1 cellular context compared by ENCODE assay signal in the genomic region with DNA sequence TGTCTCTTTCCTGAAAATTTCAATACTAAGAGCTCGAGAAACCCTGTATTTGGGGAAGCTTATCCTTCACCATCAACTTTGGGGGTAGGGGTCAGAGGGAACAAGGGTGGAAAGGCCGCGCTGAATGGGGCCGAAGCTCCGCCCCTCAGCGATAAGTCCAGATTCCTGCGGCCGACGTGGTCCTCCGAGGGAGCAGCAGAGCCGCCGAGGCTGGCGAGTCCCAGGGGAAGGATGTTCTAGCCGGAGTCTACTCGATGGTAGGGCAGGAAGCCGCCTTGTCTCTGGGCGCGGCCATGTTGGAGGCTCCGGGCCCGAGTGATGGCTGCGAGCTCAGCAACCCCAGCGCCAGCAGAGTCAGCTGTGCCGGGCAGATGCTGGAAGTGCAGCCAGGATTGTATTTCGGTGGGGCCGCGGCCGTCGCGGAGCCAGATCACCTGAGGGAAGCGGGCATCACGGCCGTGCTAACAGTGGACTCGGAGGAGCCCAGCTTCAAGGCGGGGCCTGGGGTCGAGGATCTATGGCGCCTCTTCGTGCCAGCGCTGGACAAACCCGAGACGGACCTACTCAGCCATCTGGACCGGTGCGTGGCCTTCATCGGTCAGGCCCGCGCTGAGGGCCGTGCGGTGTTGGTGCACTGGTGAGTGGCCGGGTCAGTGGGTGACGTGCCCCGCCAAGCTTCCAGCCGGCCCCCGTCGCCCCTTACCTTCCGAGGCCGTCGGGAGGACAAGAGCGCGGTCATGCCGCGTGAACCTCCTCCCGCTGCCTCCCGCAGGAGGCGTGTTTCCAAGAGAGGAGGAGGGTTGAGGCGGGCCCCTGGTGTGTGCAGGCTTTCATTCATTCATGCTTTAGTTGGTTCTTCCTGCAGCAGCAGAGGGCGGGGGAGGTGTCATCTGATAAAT.
TF ChIP-seq lines count a peak whose summit lies in the region.

A gene with protein sequence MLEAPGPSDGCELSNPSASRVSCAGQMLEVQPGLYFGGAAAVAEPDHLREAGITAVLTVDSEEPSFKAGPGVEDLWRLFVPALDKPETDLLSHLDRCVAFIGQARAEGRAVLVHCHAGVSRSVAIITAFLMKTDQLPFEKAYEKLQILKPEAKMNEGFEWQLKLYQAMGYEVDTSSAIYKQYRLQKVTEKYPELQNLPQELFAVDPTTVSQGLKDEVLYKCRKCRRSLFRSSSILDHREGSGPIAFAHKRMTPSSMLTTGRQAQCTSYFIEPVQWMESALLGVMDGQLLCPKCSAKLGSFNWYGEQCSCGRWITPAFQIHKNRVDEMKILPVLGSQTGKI (plus strand): TSS at position 278 of the 899 bp plus-strand sequence. CDS start 16 bp downstream, at position 294.

TF ChIP-seq in HepG2, 621 proteins besides CTCF, POLR2A, EP300 and RAD21 (continued from another document and continues in another):
- TF ChIP-seq, protein P1, sequence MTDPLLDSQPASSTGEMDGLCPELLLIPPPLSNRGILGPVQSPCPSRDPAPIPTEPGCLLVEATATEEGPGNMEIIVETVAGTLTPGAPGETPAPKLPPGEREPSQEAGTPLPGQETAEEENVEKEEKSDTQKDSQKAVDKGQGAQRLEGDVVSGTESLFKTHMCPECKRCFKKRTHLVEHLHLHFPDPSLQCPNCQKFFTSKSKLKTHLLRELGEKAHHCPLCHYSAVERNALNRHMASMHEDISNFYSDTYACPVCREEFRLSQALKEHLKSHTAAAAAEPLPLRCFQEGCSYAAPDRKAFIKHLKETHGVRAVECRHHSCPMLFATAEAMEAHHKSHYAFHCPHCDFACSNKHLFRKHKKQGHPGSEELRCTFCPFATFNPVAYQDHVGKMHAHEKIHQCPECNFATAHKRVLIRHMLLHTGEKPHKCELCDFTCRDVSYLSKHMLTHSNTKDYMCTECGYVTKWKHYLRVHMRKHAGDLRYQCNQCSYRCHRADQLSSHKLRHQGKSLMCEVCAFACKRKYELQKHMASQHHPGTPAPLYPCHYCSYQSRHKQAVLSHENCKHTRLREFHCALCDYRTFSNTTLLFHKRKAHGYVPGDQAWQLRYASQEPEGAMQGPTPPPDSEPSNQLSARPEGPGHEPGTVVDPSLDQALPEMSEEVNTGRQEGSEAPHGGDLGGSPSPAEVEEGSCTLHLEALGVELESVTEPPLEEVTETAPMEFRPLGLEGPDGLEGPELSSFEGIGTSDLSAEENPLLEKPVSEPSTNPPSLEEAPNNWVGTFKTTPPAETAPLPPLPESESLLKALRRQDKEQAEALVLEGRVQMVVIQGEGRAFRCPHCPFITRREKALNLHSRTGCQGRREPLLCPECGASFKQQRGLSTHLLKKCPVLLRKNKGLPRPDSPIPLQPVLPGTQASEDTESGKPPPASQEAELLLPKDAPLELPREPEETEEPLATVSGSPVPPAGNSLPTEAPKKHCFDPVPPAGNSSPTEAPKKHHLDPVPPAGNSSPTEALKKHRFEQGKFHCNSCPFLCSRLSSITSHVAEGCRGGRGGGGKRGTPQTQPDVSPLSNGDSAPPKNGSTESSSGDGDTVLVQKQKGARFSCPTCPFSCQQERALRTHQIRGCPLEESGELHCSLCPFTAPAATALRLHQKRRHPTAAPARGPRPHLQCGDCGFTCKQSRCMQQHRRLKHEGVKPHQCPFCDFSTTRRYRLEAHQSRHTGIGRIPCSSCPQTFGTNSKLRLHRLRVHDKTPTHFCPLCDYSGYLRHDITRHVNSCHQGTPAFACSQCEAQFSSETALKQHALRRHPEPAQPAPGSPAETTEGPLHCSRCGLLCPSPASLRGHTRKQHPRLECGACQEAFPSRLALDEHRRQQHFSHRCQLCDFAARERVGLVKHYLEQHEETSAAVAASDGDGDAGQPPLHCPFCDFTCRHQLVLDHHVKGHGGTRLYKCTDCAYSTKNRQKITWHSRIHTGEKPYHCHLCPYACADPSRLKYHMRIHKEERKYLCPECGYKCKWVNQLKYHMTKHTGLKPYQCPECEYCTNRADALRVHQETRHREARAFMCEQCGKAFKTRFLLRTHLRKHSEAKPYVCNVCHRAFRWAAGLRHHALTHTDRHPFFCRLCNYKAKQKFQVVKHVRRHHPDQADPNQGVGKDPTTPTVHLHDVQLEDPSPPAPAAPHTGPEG (CRISPR knock-in tag; IDR thresholded peaks at IDR 0.05), result 0 out of 2 replicates have a peak, but pooled peaks have one; percentile 25
- TF ChIP-seq, protein P2, sequence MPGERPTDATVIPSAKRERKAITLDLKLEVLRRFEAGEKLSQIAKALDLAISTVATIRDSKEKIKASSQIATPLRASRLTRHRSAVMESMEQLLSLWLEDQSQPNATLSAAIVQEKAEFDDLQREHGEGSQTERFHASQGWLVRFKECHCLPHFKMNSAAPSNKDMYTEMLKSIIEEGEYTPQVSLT (CRISPR knock-in tag; IDR thresholded peaks at IDR 0.05; ENCODE audit: borderline replicate concordance, low read depth), result no peak
- TF ChIP-seq ZNF234 (CRISPR knock-in tag; conservative IDR thresholded peaks at IDR 0.05), result no peak
- TF ChIP-seq GFI1 (CRISPR knock-in tag; IDR thresholded peaks at IDR 0.05; ENCODE audit: borderline replicate concordance), result peak; percentile 64; the same call in 1 of the 2 replicates
- TF ChIP-seq ZNF230 (CRISPR knock-in tag; IDR thresholded peaks at IDR 0.05), result peak; percentile 72
- peak; percentile 93 for TF ChIP-seq ZNF670 (CRISPR knock-in tag; IDR thresholded peaks at IDR 0.05; ENCODE audit: borderline replicate concordance)
- TF ChIP-seq BHLHE40 (IDR thresholded peaks at IDR 0.05; ENCODE audit: low read length), result no peak
- TF ChIP-seq SOX5 (CRISPR knock-in tag; IDR thresholded peaks at IDR 0.05; ENCODE audit: borderline replicate concordance), result peak; percentile 10; the same call in 1 of the 2 replicates
- no peak; the same call in 1 of the 2 replicates for TF ChIP-seq ZNF616 (CRISPR knock-in tag; IDR thresholded peaks at IDR 0.05; ENCODE audit: low read depth)
- TF ChIP-seq GABPA (IDR thresholded peaks at IDR 0.05; ENCODE audit: low read depth, low read length), result peak; percentile 52
- TF ChIP-seq GABPA (CRISPR knock-in tag; IDR thresholded peaks at IDR 0.05; ENCODE audit: low read depth), result peak; percentile 86
- peak; percentile 82; the same call in 1 of the 2 replicates for TF ChIP-seq SIN3A (IDR thresholded peaks at IDR 0.05; ENCODE audit: borderline replicate concordance, low read depth, low read length)
- no peak for TF ChIP-seq ZNF530 (CRISPR knock-in tag; IDR thresholded peaks at IDR 0.05; ENCODE audit: low read depth)
- no peak for TF ChIP-seq ZNF17 (CRISPR knock-in tag; IDR thresholded peaks at IDR 0.05)
- no peak for TF ChIP-seq SMAD9 (CRISPR knock-in tag; IDR thresholded peaks at IDR 0.05)
- TF ChIP-seq RBM22 (optimal IDR thresholded peaks at IDR 0.05; ENCODE audit: low read length), result no peak
- TF ChIP-seq MTF2 (CRISPR knock-in tag; IDR thresholded peaks at IDR 0.05; ENCODE audit: borderline replicate concordance), result no peak
- TF ChIP-seq YEATS2 (CRISPR knock-in tag; IDR thresholded peaks at IDR 0.05; ENCODE audit: borderline replicate concordance), result peak; percentile 85
- TF ChIP-seq ZNF552 (CRISPR knock-in tag; IDR thresholded peaks at IDR 0.05; ENCODE audit: borderline replicate concordance), result no peak
- TF ChIP-seq ERF (CRISPR knock-in tag; IDR thresholded peaks at IDR 0.05), result peak; percentile 62
- TF ChIP-seq, protein P3, sequence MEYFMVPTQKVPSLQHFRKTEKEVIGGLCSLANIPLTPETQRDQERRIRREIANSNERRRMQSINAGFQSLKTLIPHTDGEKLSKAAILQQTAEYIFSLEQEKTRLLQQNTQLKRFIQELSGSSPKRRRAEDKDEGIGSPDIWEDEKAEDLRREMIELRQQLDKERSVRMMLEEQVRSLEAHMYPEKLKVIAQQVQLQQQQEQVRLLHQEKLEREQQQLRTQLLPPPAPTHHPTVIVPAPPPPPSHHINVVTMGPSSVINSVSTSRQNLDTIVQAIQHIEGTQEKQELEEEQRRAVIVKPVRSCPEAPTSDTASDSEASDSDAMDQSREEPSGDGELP (IDR thresholded peaks at IDR 0.05; ENCODE audit: borderline replicate concordance, low read depth), result peak; percentile 55; the same call in 1 of the 2 replicates
- TF ChIP-seq KLF11 (CRISPR knock-in tag; IDR thresholded peaks at IDR 0.05), result peak; percentile 33
- TF ChIP-seq, protein P4, sequence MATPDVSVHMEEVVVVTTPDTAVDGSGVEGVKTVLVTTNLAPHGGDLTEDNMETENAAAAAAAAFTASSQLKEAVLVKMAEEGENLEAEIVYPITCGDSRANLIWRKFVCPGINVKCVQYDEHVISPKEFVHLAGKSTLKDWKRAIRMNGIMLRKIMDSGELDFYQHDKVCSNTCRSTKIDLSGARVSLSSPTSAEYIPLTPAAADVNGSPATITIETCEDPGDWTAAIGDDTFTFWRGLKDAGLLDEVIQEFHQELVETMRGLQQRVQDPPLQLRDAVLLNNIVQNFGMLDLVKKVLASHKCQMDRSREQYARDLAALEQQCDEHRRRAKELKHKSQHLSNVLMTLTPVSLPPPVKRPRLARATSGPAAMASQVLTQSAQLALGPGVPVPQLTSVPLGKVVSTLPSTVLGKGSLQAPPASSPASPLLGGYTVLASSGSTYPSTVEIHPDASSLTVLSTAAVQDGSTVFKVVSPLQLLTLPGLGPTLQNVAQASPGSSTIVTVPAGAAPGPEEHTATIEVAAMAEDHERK (CRISPR knock-in tag; IDR thresholded peaks at IDR 0.05; ENCODE audit: low read depth), result no peak
- TF ChIP-seq, protein P5, sequence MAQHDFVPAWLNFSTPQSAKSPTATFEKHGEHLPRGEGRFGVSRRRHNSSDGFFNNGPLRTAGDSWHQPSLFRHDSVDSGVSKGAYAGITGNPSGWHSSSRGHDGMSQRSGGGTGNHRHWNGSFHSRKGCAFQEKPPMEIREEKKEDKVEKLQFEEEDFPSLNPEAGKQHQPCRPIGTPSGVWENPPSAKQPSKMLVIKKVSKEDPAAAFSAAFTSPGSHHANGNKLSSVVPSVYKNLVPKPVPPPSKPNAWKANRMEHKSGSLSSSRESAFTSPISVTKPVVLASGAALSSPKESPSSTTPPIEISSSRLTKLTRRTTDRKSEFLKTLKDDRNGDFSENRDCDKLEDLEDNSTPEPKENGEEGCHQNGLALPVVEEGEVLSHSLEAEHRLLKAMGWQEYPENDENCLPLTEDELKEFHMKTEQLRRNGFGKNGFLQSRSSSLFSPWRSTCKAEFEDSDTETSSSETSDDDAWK (CRISPR knock-in tag; IDR thresholded peaks at IDR 0.05), result no peak
- no peak for TF ChIP-seq ZNF451 (CRISPR knock-in tag; IDR thresholded peaks at IDR 0.05)
- TF ChIP-seq, protein P6, sequence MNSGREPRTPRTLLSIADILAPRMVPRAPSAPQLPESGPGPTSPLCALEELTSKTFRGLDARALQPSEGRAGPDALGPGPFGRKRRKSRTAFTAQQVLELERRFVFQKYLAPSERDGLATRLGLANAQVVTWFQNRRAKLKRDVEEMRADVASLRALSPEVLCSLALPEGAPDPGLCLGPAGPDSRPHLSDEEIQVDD (CRISPR knock-in tag; IDR thresholded peaks at IDR 0.05; ENCODE audit: borderline replicate concordance), result 0 out of 2 replicates have a peak, but pooled peaks have one; percentile 51
- TF ChIP-seq, protein P7, sequence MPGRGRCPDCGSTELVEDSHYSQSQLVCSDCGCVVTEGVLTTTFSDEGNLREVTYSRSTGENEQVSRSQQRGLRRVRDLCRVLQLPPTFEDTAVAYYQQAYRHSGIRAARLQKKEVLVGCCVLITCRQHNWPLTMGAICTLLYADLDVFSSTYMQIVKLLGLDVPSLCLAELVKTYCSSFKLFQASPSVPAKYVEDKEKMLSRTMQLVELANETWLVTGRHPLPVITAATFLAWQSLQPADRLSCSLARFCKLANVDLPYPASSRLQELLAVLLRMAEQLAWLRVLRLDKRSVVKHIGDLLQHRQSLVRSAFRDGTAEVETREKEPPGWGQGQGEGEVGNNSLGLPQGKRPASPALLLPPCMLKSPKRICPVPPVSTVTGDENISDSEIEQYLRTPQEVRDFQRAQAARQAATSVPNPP (CRISPR knock-in tag; IDR thresholded peaks at IDR 0.05), result no peak
- TF ChIP-seq YY1 (IDR thresholded peaks at IDR 0.05; ENCODE audit: insufficient read depth, insufficient replicate concordance, low read depth, low read length), result peak; percentile 97
- TF ChIP-seq, protein P8, sequence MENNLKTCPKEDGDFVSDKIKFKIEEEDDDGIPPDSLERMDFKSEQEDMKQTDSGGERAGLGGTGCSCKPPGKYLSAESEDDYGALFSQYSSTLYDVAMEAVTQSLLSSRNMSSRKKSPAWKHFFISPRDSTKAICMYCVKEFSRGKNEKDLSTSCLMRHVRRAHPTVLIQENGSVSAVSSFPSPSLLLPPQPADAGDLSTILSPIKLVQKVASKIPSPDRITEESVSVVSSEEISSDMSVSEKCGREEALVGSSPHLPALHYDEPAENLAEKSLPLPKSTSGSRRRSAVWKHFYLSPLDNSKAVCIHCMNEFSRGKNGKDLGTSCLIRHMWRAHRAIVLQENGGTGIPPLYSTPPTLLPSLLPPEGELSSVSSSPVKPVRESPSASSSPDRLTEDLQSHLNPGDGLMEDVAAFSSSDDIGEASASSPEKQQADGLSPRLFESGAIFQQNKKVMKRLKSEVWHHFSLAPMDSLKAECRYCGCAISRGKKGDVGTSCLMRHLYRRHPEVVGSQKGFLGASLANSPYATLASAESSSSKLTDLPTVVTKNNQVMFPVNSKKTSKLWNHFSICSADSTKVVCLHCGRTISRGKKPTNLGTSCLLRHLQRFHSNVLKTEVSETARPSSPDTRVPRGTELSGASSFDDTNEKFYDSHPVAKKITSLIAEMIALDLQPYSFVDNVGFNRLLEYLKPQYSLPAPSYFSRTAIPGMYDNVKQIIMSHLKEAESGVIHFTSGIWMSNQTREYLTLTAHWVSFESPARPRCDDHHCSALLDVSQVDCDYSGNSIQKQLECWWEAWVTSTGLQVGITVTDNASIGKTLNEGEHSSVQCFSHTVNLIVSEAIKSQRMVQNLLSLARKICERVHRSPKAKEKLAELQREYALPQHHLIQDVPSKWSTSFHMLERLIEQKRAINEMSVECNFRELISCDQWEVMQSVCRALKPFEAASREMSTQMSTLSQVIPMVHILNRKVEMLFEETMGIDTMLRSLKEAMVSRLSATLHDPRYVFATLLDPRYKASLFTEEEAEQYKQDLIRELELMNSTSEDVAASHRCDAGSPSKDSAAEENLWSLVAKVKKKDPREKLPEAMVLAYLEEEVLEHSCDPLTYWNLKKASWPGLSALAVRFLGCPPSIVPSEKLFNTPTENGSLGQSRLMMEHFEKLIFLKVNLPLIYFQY (CRISPR knock-in tag; IDR thresholded peaks at IDR 0.05; ENCODE audit: borderline replicate concordance), result no peak; the same call in 1 of the 2 replicates
- peak; percentile 80 for TF ChIP-seq ZNF768 (CRISPR knock-in tag; IDR thresholded peaks at IDR 0.05)
- 0 out of 2 replicates have a peak, but pooled peaks have one; percentile 28 for TF ChIP-seq ZNF850 (CRISPR knock-in tag; conservative IDR thresholded peaks at IDR 0.05)
- peak; percentile 61 for TF ChIP-seq MED1 (CRISPR knock-in tag; IDR thresholded peaks at IDR 0.05)
- TF ChIP-seq, protein P9, sequence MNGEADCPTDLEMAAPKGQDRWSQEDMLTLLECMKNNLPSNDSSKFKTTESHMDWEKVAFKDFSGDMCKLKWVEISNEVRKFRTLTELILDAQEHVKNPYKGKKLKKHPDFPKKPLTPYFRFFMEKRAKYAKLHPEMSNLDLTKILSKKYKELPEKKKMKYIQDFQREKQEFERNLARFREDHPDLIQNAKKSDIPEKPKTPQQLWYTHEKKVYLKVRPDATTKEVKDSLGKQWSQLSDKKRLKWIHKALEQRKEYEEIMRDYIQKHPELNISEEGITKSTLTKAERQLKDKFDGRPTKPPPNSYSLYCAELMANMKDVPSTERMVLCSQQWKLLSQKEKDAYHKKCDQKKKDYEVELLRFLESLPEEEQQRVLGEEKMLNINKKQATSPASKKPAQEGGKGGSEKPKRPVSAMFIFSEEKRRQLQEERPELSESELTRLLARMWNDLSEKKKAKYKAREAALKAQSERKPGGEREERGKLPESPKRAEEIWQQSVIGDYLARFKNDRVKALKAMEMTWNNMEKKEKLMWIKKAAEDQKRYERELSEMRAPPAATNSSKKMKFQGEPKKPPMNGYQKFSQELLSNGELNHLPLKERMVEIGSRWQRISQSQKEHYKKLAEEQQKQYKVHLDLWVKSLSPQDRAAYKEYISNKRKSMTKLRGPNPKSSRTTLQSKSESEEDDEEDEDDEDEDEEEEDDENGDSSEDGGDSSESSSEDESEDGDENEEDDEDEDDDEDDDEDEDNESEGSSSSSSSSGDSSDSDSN (CRISPR knock-in tag; IDR thresholded peaks at IDR 0.05), result peak; percentile 95
